Comparison of ENCODE assay signal across 8 cellular contexts in genomic region chr1:40404670-40405462, GRCh38. TPM values are rescaled to one million over a fixed set of nuclear protein-coding genes. Genes with fewer than 3 reads are reported as not detected.
DNase-seq lines count a peak whose midpoint lies in the region; ATAC-seq and TF ChIP-seq lines count a peak whose summit lies in the region.

No MANE protein-coding gene starts in this region.

- in situ Hi-C loops in Caki2 (cut with HindIII; ENCODE audit: low pct_unique_long_range_greater_than_20kb, low sequenced_read_pairs) = no loop called here

- no peak overlapping the region for H2AFZ ChIP-seq in HCT116 (ENCODE audit: low read depth, low read length, poor library complexity, severe bottlenecking)

- no peaks in the 10 kb centered on the region for H3K9me3 ChIP-seq in HCT116 (ENCODE audit: control insufficient read depth in 1 of 2, insufficient read depth in 1 of 2, low read depth in 1 of 2, low read length in 2 of 2)
- H3K9me3 ChIP-seq in adipocyte (ENCODE audit: control insufficient read depth, low read length) = no peaks in the 10 kb centered on the region

- H3K27me3 ChIP-seq in HCT116 (ENCODE audit: insufficient read depth, low read length) (no peaks in the 10 kb centered on the region), adipocyte (replicated peaks; ENCODE audit: control insufficient read depth, insufficient read depth, low read length) (no peaks in the 10 kb centered on the region)

- H3K4me2 ChIP-seq in HCT116 (ENCODE audit: low read length) = no peak overlapping the region

- H3K4me3 ChIP-seq in HCT116 (replicated peaks in 1 of 2; ENCODE audit: low read depth in 1 of 2, low read length in 2 of 2) (no peak overlapping the region), adipocyte (ENCODE audit: low read length) (no peak overlapping the region)

- BruUV-seq in HCT116 (replicated peaks; lab: Mats Ljungman, UMichigan) = no TSS peak

- peak; percentile 26 for DNase-seq in Caki2 (ENCODE audit: low read depth)
- DNase-seq in HCT116 (ENCODE audit: low read depth, low spot score) = peak; percentile 51
- peak; percentile 74 for DNase-seq in NCI-H82 (lab: John Stamatoyannopoulos, UW)
- peak; percentile 77 for DNase-seq in adipocyte (ENCODE audit: low read depth)
- no peak for DNase-seq in left ventricle myocardium superior
- DNase-seq in smooth muscle cell of the brain vasculature (ENCODE audit: low read depth, low spot score) = peak; percentile 37
- no peak for DNase-seq in mesenteric fat pad (ENCODE audit: low spot score)

- H3K36me3 ChIP-seq in HCT116 (ENCODE audit: control insufficient read depth in 1 of 2, insufficient read depth in 2 of 2, low read length in 2 of 2) = no peaks in the 10 kb centered on the region
- no peaks in the 10 kb centered on the region for H3K36me3 ChIP-seq in adipocyte (ENCODE audit: control insufficient read depth, insufficient read depth, low read length, severe bottlenecking)

- TF ChIP-seq POLR2A in HCT116 (IDR thresholded peaks at IDR 0.05; ENCODE audit: borderline replicate concordance, extremely low read depth, insufficient read depth, insufficient read length) = no peak

- POLR2A ChIA-PET in HCT116 (lab: Charles Lee) = no interaction called here

- H3K27ac ChIP-seq in HCT116 (ENCODE audit: low read depth, low read length) = no peak overlapping the region

- RAD21 ChIA-PET in HCT116 (lab: Charles Lee; ENCODE audit: low non-redundant PET in 1 of 2, low total read pairs in 2 of 2, uncharacterized antibody in 2 of 2, unreplicated experiment in 2 of 2) = interaction anchor here in 1 of 2 experiments (0.7 to 1.2 kb wide), 2 partner anchors 74 to 261 kb away, joined by 3 read pairs; no protein-coding TSS in a partner anchor

- H3K9me2 ChIP-seq in HCT116 (ENCODE audit: insufficient read depth) = no peaks in the 10 kb centered on the region

- intact Hi-C loops in HCT116 (cut with micrococcal nuclease) (loop anchor here (2.0 to 5.0 kb wide), 3 partner anchors 68 to 326 kb away; no protein-coding TSS in a partner anchor), left ventricle myocardium superior (cut with micrococcal nuclease) (loop anchor here (10.0 kb wide), 2 partner anchors 60 to 260 kb away; no protein-coding TSS in a partner anchor)

- H3K4me1 ChIP-seq in HCT116 (ENCODE audit: control insufficient read depth in 1 of 2, insufficient read depth in 2 of 2, low read length in 2 of 2) (no peaks in the 10 kb centered on the region), adipocyte (ENCODE audit: control insufficient read depth, insufficient read depth, low read length) (peaks cover 6% of the 10 kb centered on the region)

- H4K20me1 ChIP-seq in HCT116 (ENCODE audit: insufficient read depth) = no peaks in the 10 kb centered on the region

- TF ChIP-seq RAD21 in HCT116 (IDR thresholded peaks at IDR 0.05; ENCODE audit: low read depth) = peak; percentile 85

- CTCF ChIA-PET in HCT116 (lab: Charles Lee) = interaction anchor here (0.6 to 2.6 kb wide), 24 partner anchors 12 to 328 kb away, joined by 3 to 45 read pairs (median 4); partner anchors contain the start of gene SMAP2

- H3K9ac ChIP-seq in HCT116 (ENCODE audit: low read length) = no peak overlapping the region
- no peak overlapping the region for H3K9ac ChIP-seq in adipocyte (ENCODE audit: low read length)

- H3K79me2 ChIP-seq in HCT116 (ENCODE audit: insufficient read depth, low read length) = no peaks in the 10 kb centered on the region

- TF ChIP-seq CTCF in HCT116 (IDR thresholded peaks at IDR 0.05 in 2 of 3, conservative IDR thresholded peaks at IDR 0.05 in 1 of 3; ENCODE audit: borderline replicate concordance in 1 of 3, insufficient read depth in 1 of 3, low read depth in 2 of 3, low read length in 2 of 3) = peak; percentile 72 to 86 (median 79)

- ATAC-seq in HCT116 = peak; percentile 79
- peak; percentile 62 for ATAC-seq in left ventricle myocardium superior
- no peak for ATAC-seq in HG03432 (IDR thresholded peaks at IDR 0.05; ENCODE audit: unreplicated experiment)

TF ChIP-seq in HCT116, 20 proteins besides CTCF, POLR2A, EP300 and RAD21:
- TF ChIP-seq EGR1 (IDR thresholded peaks at IDR 0.05; ENCODE audit: low read depth) = no peak
- no peak for TF ChIP-seq SP1 (IDR thresholded peaks at IDR 0.05; ENCODE audit: low read depth)
- no peak for TF ChIP-seq JUND (IDR thresholded peaks at IDR 0.05)
- TF ChIP-seq EZH2phosphoT487 (IDR thresholded peaks at IDR 0.05; ENCODE audit: borderline replicate concordance) = no peak
- no peak for TF ChIP-seq ATF3 (IDR thresholded peaks at IDR 0.05)
- TF ChIP-seq SIN3A (IDR thresholded peaks at IDR 0.05; ENCODE audit: low read depth) = no peak
- TF ChIP-seq ZFX (IDR thresholded peaks at IDR 0.05) = no peak
- no peak for TF ChIP-seq CBX3 (IDR thresholded peaks at IDR 0.05; ENCODE audit: low read depth)
- no peak for TF ChIP-seq FOSL1 (IDR thresholded peaks at IDR 0.05; ENCODE audit: low read depth)
- no peak for TF ChIP-seq SRF (IDR thresholded peaks at IDR 0.05; ENCODE audit: low read depth)
- no peak for TF ChIP-seq ZBTB33 (IDR thresholded peaks at IDR 0.05; ENCODE audit: extremely low read depth, insufficient replicate concordance, low read length)
- TF ChIP-seq ZNF274 (IDR thresholded peaks at IDR 0.05; ENCODE audit: low read depth, low read length) = no peak
- no peak for TF ChIP-seq CEBPB (IDR thresholded peaks at IDR 0.05; ENCODE audit: low read depth)
- TF ChIP-seq EZH2 (IDR thresholded peaks at IDR 0.05) = no peak
- TF ChIP-seq ELF1 (IDR thresholded peaks at IDR 0.05; ENCODE audit: borderline replicate concordance, low read depth) = no peak
- no peak for TF ChIP-seq REST (IDR thresholded peaks at IDR 0.05; ENCODE audit: low read depth)
- no peak for TF ChIP-seq MAX (IDR thresholded peaks at IDR 0.05)

RNA-seq across cellular contexts. Expression of gene SMAP2, which starts 31.3 kb away (rescaled TPM):
- 12.2 and 18.9 TPM in 2 replicates for total RNA-seq in Caki2 (2014; rRNA removed; shearing (Covaris generic); ENCODE audit: low replicate concordance)
- total RNA-seq in HCT116 (2021; ENCODE audit: unreplicated experiment) (16.4 TPM), left ventricle myocardium superior (15.1 TPM), mesenteric fat pad (69.7 TPM)
- polyA plus RNA-seq in HCT116 (2012) = 16.6 and 19.8 TPM in 2 replicates

RNA-seq across cellular contexts. Expression of gene ZFP69B, which starts 45.4 kb away (rescaled TPM):
- 1.1 and 2.3 TPM in 2 replicates for total RNA-seq in Caki2 (2014; rRNA removed; shearing (Covaris generic); ENCODE audit: low replicate concordance)
- total RNA-seq in HCT116 (2021; ENCODE audit: unreplicated experiment) (0.27 TPM), left ventricle myocardium superior (0.87 TPM), mesenteric fat pad (1.3 TPM)
- 0.04 and 0.12 TPM in 2 replicates for polyA plus RNA-seq in HCT116 (2012)

Comparison
In these comparisons a context has a peak if more than half of its experiments do, and no peak if none do; other contexts are left out.
1. DNase-seq: peak in Caki2 (single experiment), HCT116 (single experiment), NCI-H82 (single experiment), adipocyte (single experiment) and smooth muscle cell of the brain vasculature (single experiment); none in left ventricle myocardium superior (single experiment) and mesenteric fat pad (single experiment).